In genomic region chr9:109253241-109253636, GRCh38 we compare ENCODE assay signal across 1 cellular context.
TF ChIP-seq lines count a peak whose summit lies in the region.

No MANE protein-coding gene starts in this region.

TF ChIP-seq in HCT116, 20 proteins besides CTCF, POLR2A, EP300 and RAD21 (continued from another document):
- TF ChIP-seq, protein P1, sequence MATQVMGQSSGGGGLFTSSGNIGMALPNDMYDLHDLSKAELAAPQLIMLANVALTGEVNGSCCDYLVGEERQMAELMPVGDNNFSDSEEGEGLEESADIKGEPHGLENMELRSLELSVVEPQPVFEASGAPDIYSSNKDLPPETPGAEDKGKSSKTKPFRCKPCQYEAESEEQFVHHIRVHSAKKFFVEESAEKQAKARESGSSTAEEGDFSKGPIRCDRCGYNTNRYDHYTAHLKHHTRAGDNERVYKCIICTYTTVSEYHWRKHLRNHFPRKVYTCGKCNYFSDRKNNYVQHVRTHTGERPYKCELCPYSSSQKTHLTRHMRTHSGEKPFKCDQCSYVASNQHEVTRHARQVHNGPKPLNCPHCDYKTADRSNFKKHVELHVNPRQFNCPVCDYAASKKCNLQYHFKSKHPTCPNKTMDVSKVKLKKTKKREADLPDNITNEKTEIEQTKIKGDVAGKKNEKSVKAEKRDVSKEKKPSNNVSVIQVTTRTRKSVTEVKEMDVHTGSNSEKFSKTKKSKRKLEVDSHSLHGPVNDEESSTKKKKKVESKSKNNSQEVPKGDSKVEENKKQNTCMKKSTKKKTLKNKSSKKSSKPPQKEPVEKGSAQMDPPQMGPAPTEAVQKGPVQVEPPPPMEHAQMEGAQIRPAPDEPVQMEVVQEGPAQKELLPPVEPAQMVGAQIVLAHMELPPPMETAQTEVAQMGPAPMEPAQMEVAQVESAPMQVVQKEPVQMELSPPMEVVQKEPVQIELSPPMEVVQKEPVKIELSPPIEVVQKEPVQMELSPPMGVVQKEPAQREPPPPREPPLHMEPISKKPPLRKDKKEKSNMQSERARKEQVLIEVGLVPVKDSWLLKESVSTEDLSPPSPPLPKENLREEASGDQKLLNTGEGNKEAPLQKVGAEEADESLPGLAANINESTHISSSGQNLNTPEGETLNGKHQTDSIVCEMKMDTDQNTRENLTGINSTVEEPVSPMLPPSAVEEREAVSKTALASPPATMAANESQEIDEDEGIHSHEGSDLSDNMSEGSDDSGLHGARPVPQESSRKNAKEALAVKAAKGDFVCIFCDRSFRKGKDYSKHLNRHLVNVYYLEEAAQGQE (IDR thresholded peaks at IDR 0.05; ENCODE audit: low read depth), result no peak
- TF ChIP-seq ATF3 (IDR thresholded peaks at IDR 0.05) (no peak), ZFX (IDR thresholded peaks at IDR 0.05) (no peak), EGR1 (IDR thresholded peaks at IDR 0.05; ENCODE audit: low read depth) (no peak), EZH2 (IDR thresholded peaks at IDR 0.05) (no peak)
